7 cellular contexts compared by ENCODE assay signal in the genomic region with DNA sequence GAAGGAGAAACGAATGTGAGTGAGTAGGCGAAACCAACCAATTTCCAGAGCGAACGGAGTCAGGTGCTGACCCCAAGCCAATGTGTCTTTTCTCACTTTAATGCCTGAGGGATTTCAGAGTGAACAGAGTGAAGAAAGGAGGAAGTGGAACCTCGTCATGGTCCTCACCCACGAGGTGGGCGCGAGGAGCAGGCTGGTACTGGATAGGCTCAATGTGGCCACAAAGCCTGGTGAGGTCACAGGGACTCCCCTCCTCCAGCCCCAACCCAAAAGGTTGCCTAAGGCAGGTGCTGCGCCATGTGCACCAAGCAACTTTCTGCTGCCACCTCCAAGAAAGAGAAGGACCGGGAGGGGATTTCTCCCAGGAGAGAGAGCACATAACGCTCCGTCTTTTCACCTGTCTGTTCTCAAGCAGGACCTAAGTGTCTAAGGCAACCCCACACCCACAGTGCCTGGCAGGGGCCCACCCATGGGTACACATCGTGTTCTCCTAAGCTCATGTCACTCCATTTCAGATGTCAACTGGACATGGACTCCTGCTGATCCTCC. TPM values are rescaled to one million over a fixed set of nuclear protein-coding genes. Genes with fewer than 3 reads are reported as not detected.
DNase-seq lines count a peak whose midpoint lies in the region; ATAC-seq, FAIRE-seq and TF ChIP-seq lines count a peak whose summit lies in the region.

No MANE protein-coding gene starts in this region.

- H3K27ac Mint-ChIP-seq in HFFc6 = no peak overlapping the region

- intact Hi-C loops in GM12878 (cut with micrococcal nuclease; ENCODE audit: unreplicated experiment) = loop anchor here (1.0 to 5.0 kb wide), 3 partner anchors 11 to 299 kb away; a partner anchor contains a TSS

- H3K27me3 Mint-ChIP-seq in HFFc6 (ENCODE audit: insufficient read depth) = peaks cover 40% of the 10 kb centered on the region

- H3K36me3 ChIP-seq in MM.1S (replicated peaks; ENCODE audit: insufficient read depth, low read length) (peaks cover 12% of the 10 kb centered on the region; the same call in 1 of the 2 replicates), GM12878 (ENCODE audit: control insufficient read depth in 2 of 2, insufficient read depth in 2 of 2, low read length in 1 of 2) (peaks cover 6 to 25% of the 10 kb centered on the region in 2 experiments)

- CTCF ChIA-PET in GM12878 (lab: Yijun Ruan, JAX) = interaction anchor here (0.6 to 7.9 kb wide), 4 partner anchors 10 to 41 kb away, joined by 3 to 64 read pairs (median 10); no protein-coding TSS in a partner anchor

- FAIRE-seq in GM12878 (lab: Jason Lieb, UNC) = peak; percentile 84

- RAD21 ChIA-PET in GM12878 (lab: Charles Lee; ENCODE audit: unreplicated experiment) = interaction anchor here (1.4 to 4.7 kb wide), 3 partner anchors 12 to 42 kb away, joined by 9 to 49 read pairs (median 15); no protein-coding TSS in a partner anchor

- H4K20me1 ChIP-seq in MM.1S (ENCODE audit: insufficient read depth, low read length) (peaks cover 41% of the 10 kb centered on the region), GM12878 (ENCODE audit: control insufficient read depth, insufficient read depth) (no peaks in the 10 kb centered on the region)

- no peaks in the 10 kb centered on the region for H3K9me2 ChIP-seq in MM.1S (replicated peaks; ENCODE audit: insufficient read depth, low read length)

- H3K4me2 ChIP-seq in MM.1S (ENCODE audit: low read depth, low read length) (peak overlapping the region; percentile 66), GM12878 (ENCODE audit: control insufficient read depth, insufficient read depth) (peak overlapping the region; percentile 99)

- no peaks in the 10 kb centered on the region for H3K9me3 Mint-ChIP-seq in HFFc6

- H3K4me1 ChIP-seq in MM.1S (ENCODE audit: low read length) = peaks cover 31% of the 10 kb centered on the region
- peaks cover 58% of the 10 kb centered on the region for H3K4me1 ChIP-seq in GM12878 (ENCODE audit: control insufficient read depth, insufficient read depth, low read length)

- H3K79me2 ChIP-seq in MM.1S (ENCODE audit: low read length) (peaks cover 87% of the 10 kb centered on the region), GM12878 (ENCODE audit: control insufficient read depth, insufficient read depth, low read length) (peaks cover 98% of the 10 kb centered on the region)

- H3K4me1 Mint-ChIP-seq in HFFc6 (ENCODE audit: low read depth) = peaks cover 11% of the 10 kb centered on the region

- TSS peak; percentile 6 for BruUV-seq in GM12878 (replicated peaks; lab: Mats Ljungman, UMichigan)

- POLR2A ChIA-PET in GM12878 (lab: Charles Lee) = interaction anchor here (2.7 kb wide), 1 partner anchor 11 kb away, joined by 20 read pairs; no protein-coding TSS in a partner anchor

- H3K27ac ChIP-seq in MM.1S (ENCODE audit: low read length) = peak overlapping the region; percentile 57; the same call in 1 of the 2 replicates
- H3K27ac ChIP-seq in GM12878 (ENCODE audit: control insufficient read depth, insufficient read depth) = peak overlapping the region; percentile 99

- no peaks in the 10 kb centered on the region for H3K36me3 Mint-ChIP-seq in HFFc6 (ENCODE audit: low read depth)

- DNase-seq in MM.1S (peak; percentile 57), GM12878 (ENCODE audit: low read depth, low spot score) (peak; percentile 98), HFFc6 (no peak), NCI-H510A (lab: John Stamatoyannopoulos, UW) (no peak), AG08396 (ENCODE audit: low spot score) (no peak)

- peak overlapping the region; percentile 29; the same call in 1 of the 2 replicates for H3K9ac ChIP-seq in MM.1S (ENCODE audit: low read length)
- H3K9ac ChIP-seq in GM12878 (ENCODE audit: control insufficient read depth, insufficient read depth, low read length) = peak overlapping the region; percentile 99

- ATAC-seq in GM18868 (IDR thresholded peaks at IDR 0.05; ENCODE audit: unreplicated experiment) = peak; percentile 77
- peak; percentile 83 for ATAC-seq in GM21786 (IDR thresholded peaks at IDR 0.05; ENCODE audit: unreplicated experiment)
- ATAC-seq in GM12878 = peak; percentile 80

- TF ChIP-seq EP300 in GM12878 (IDR thresholded peaks at IDR 0.05; ENCODE audit: borderline replicate concordance in 1 of 2, control insufficient read depth in 1 of 2, low read depth in 2 of 2, low read length in 2 of 2) = peak; percentile 97 to 100

- peak; percentile 59; the same call in 1 of the 2 replicates for TF ChIP-seq POLR2A in GM12878 (IDR thresholded peaks at IDR 0.05; ENCODE audit: low read depth, low read length)

- H2AFZ ChIP-seq in MM.1S (ENCODE audit: low read length) (no peak overlapping the region), GM12878 (ENCODE audit: control insufficient read depth, low read depth, low read length) (no peak overlapping the region)

- TF ChIP-seq CTCF in MM.1S (IDR thresholded peaks at IDR 0.05; ENCODE audit: low read length) (no peak), GM12878 (IDR thresholded peaks at IDR 0.05 in 2 of 3, conservative IDR thresholded peaks at IDR 0.05 in 1 of 3; ENCODE audit: control insufficient read depth in 2 of 3, extremely low read depth in 1 of 3, insufficient read depth in 1 of 3, low read depth in 3 of 3, low read length in 3 of 3) (no peak), HFFc6 (IDR thresholded peaks at IDR 0.05) (no peak)

- no peaks in the 10 kb centered on the region for H3K27me3 ChIP-seq in MM.1S (replicated peaks; ENCODE audit: insufficient read depth, low read length)
- no peaks in the 10 kb centered on the region for H3K27me3 ChIP-seq in GM12878 (replicated peaks in 1 of 2; ENCODE audit: control insufficient read depth in 2 of 2, insufficient read depth in 2 of 2, low read length in 1 of 2)

- no peak overlapping the region for H3K4me3 ChIP-seq in MM.1S (ENCODE audit: low read length)
- peak overlapping the region; percentile 2; the same call in 1 of the 2 replicates for H3K4me3 ChIP-seq in GM12878

- TF ChIP-seq RAD21 in GM12878 (IDR thresholded peaks at IDR 0.05; ENCODE audit: insufficient read depth, low read depth, low read length) = no peak

- no peak overlapping the region for H3K4me3 Mint-ChIP-seq in HFFc6

- in situ Hi-C loops in GM12878 (cut with MboI) = no loop called here

- SMC1A ChIA-PET in GM12878 (lab: Charles Lee; ENCODE audit: uncharacterized antibody, unreplicated experiment) = interaction anchor here (1.0 to 7.6 kb wide), 5 partner anchors 13 to 42 kb away, joined by 3 to 82 read pairs (median 6); no protein-coding TSS in a partner anchor

- 2% methylated on average over 13 of the region's 13 CpGs for WGBS in GM12878 (ENCODE audit: insufficient coverage, insufficient replicate concordance, low lambda C conversion rate, missing lambda C conversion rate)

- H3F3A ChIP-seq in MM.1S (ENCODE audit: insufficient read depth, low read length) = peaks cover 27% of the 10 kb centered on the region

- no peaks in the 10 kb centered on the region for H3K9me3 ChIP-seq in MM.1S (replicated peaks; ENCODE audit: insufficient read depth, low read length)
- no peaks in the 10 kb centered on the region; the same call in 2 of the 3 replicates for H3K9me3 ChIP-seq in GM12878 (replicated peaks; ENCODE audit: control insufficient read depth, insufficient read depth, low read length)

TF ChIP-seq in GM12878, 131 proteins besides CTCF, POLR2A, EP300 and RAD21 (continues in another document):
- TF ChIP-seq SRF (IDR thresholded peaks at IDR 0.05; ENCODE audit: low read depth in 2 of 2, low read length in 2 of 2) (peak in 1 of 2 experiments; percentile 60; a peak in 1 of 4 replicates), POU2F2 (IDR thresholded peaks at IDR 0.05; ENCODE audit: borderline replicate concordance, low read depth, low read length) (peak; percentile 88)
- TF ChIP-seq, protein P1, sequence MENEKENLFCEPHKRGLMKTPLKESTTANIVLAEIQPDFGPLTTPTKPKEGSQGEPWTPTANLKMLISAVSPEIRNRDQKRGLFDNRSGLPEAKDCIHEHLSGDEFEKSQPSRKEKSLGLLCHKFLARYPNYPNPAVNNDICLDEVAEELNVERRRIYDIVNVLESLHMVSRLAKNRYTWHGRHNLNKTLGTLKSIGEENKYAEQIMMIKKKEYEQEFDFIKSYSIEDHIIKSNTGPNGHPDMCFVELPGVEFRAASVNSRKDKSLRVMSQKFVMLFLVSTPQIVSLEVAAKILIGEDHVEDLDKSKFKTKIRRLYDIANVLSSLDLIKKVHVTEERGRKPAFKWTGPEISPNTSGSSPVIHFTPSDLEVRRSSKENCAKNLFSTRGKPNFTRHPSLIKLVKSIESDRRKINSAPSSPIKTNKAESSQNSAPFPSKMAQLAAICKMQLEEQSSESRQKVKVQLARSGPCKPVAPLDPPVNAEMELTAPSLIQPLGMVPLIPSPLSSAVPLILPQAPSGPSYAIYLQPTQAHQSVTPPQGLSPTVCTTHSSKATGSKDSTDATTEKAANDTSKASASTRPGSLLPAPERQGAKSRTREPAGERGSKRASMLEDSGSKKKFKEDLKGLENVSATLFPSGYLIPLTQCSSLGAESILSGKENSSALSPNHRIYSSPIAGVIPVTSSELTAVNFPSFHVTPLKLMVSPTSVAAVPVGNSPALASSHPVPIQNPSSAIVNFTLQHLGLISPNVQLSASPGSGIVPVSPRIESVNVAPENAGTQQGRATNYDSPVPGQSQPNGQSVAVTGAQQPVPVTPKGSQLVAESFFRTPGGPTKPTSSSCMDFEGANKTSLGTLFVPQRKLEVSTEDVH (IDR thresholded peaks at IDR 0.05; ENCODE audit: low read depth, partially characterized antibody) = peak; percentile 76

RNA-seq across cellular contexts. Expression of a gene that starts 3.8 kb away (rescaled TPM):
- 70.0 and 72.5 TPM in 2 replicates for total RNA-seq in GM12878 (2013; cell fraction: nucleolus; rRNA removed)
- 18.5 and 24.1 TPM in 2 replicates for total RNA-seq in GM12878 (2014; rRNA removed)
- 5.4 and 6.8 TPM in 2 replicates for total RNA-seq in GM12878 (2014; rRNA removed; fragmentation: Illumina TruSeq; extraction: Trizol)
- total RNA-seq in GM12878 (2021) = 42.2 and 44.0 TPM in 2 replicates
- polyA plus RNA-seq in GM12878 (2011; ENCODE audit: low read depth) = 10.4 TPM
- 4.2 and 14.0 TPM in 2 replicates for polyA plus RNA-seq in GM12878 (2011; rRNA removed)
- 12.0 and 13.3 TPM in 2 replicates for polyA plus RNA-seq in GM12878 (2011; cell fraction: cytosol; rRNA removed)
- polyA plus RNA-seq in GM12878 (2011; cell fraction: nucleus; rRNA removed) = 33.2 and 39.5 TPM in 2 replicates
- 23.8 and 29.3 TPM in 2 replicates for polyA plus RNA-seq in GM12878 (2012)
- polyA plus RNA-seq in GM12878 (2014; fragmentation: Illumina TruSeq; extraction: Trizol) = 5.1 and 12.8 TPM in 2 replicates
- polyA plus RNA-seq in GM12878 (2014; fragmentation: Nextera tagmentation; extraction: Ambion mirVana) = under 1 TPM; 0.35 TPM
- polyA plus RNA-seq in GM12878 (2014; rRNA removed) = 25.2 and 26.8 TPM in 2 replicates
- 10 to 100 TPM in 1 of 2 experiments, 1 to 10 TPM in 1; 7.8 to 12.4 TPM for polyA plus RNA-seq in GM12878 (2016; fragmentation: Nextera tagmentation; extraction: Ambion mirVana)
- polyA minus RNA-seq in GM12878 (2011; rRNA and poly(A)+ RNA removed) = 13.3 and 21.8 TPM in 2 replicates
- polyA minus RNA-seq in GM12878 (2011; cell fraction: cytosol; rRNA and poly(A)+ RNA removed) = 6.9 and 9.0 TPM in 2 replicates
- polyA minus RNA-seq in GM12878 (2011; cell fraction: nucleus; rRNA and poly(A)+ RNA removed) = 9.7 and 20.3 TPM in 2 replicates
- total RNA-seq in HFFc6 (2021; fragmentation: NEBNext Ultra II Directional; extraction: Animal tissue kit (Norgen Biotek cat#: 25700)) = under 1 TPM in 5 of 6 experiments, not detected in 1; 0.07 to 0.23 (median 0.13) TPM

Comparison
In these comparisons a context has a peak if more than half of its experiments do, and no peak if none do; other contexts are left out.
1. DNase-seq: peak in MM.1S (single experiment) and GM12878 (single experiment); none in HFFc6 (single experiment), NCI-H510A (single experiment) and AG08396 (single experiment).
2. RNA of a gene that starts 3.8 kb away (total RNA-seq): 5.4 to 72.5 TPM in GM12878; 0.07 to 0.23 TPM in HFFc6; every median in the first group is over 4 times any median in the second.
3. Peak in every context shown above with its lines, with median percentiles within 50 percentile points of each other: ATAC-seq.